In the genomic region with DNA sequence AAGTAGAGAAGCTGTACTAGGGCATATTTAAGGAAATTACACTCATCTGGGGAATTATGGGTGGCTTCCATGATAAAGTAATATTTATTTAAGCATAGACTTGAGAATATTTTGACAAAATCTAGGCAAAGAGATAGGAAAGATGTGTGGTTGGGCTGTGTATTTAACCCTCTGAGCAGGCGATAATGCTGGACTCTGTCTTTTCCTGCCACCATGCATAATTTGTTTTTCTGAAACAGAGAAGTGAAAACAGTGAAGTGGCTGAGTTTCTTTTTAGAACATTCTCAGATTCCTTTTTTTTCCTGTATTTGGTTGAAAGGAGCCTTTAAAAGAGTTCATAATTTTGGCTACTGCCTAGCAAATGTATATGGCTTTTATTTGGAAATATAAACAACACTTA, we compare ENCODE assay signal across 21 cellular contexts.
"Had no signal": no experiment of that assay in that cellular context is flagged by ENCODE, and none has a peak within 500 bp of the region (broad histone marks: within the 10 kb centered on the region; RNA-seq: fewer than 3 reads in every experiment).

No MANE protein-coding gene starts in this region.

- H3K27me3 ChIP-seq: esophagus squamous epithelium, gastroesophageal sphincter, neutrophil, right lobe of liver, suprapubic skin, tibial artery, upper lobe of left lung, uterus had no signal

- H3K4me1 ChIP-seq: esophagus squamous epithelium, gastroesophageal sphincter, left ventricle myocardium inferior, lower lobe of right lung, psoas muscle, right lobe of liver, suprapubic skin, upper lobe of left lung, uterus had no signal

- ATAC-seq: gastroesophageal sphincter; left cardiac atrium; lower lobe of right lung; psoas muscle; stimulated activated effector memory CD8-positive, alpha-beta T cell treated with anti-CD3 and anti-CD28 coated beads, Interleukin-12 subunit alpha, Interleukin-12 subunit beta, amount 100 ng/mL, for 72 hours; stimulated activated naive CD8-positive, alpha-beta T cell treated with anti-CD3 and anti-CD28 coated beads, Interleukin-15, Interleukin-2, amounts not matched to agents 100 U/mL and 50 U/mL, for 24 hours had no signal

- H3K36me3 ChIP-seq: esophagus squamous epithelium, gastroesophageal sphincter, left ventricle myocardium inferior, lower lobe of right lung, neutrophil, right lobe of liver, suprapubic skin, tibial artery, upper lobe of left lung, uterus had no signal

- H3K27ac ChIP-seq: esophagus squamous epithelium, gastroesophageal sphincter, left ventricle myocardium inferior, lower lobe of right lung, neutrophil, psoas muscle, right lobe of liver, suprapubic skin, tibial artery, upper lobe of left lung, uterus had no signal

- DNase-seq: dermis blood vessel endothelial cell; esophagus squamous epithelium; foreskin fibroblast; immature natural killer cell; left cardiac atrium; left ventricle myocardium inferior; lower lobe of right lung; naive B cell; psoas muscle; retina; right lobe of liver; stimulated activated CD4-positive, alpha-beta T cell treated with anti-CD3 and anti-CD28 coated beads, Interleukin-4, amount 100 ng/mL, for 1 hour; stimulated activated CD8-positive, alpha-beta memory T cell treated with anti-CD3 and anti-CD28 coated beads, Interleukin-4, amount 100 ng/mL, for 48 hours; stimulated activated naive CD8-positive, alpha-beta T cell treated with anti-CD3 and anti-CD28 coated beads, Interleukin-15, Interleukin-2, amounts not matched to agents 100 U/mL and 50 U/mL, for 24 hours; tibial artery; upper lobe of left lung; uterus had no signal

- H3K4me3 ChIP-seq: esophagus squamous epithelium, gastroesophageal sphincter, left ventricle myocardium inferior, lower lobe of right lung, psoas muscle, right lobe of liver, suprapubic skin, tibial artery, upper lobe of left lung, uterus had no signal

- H3K9me3 ChIP-seq: esophagus squamous epithelium, gastroesophageal sphincter, left ventricle myocardium inferior, lower lobe of right lung, neutrophil, psoas muscle, right lobe of liver, suprapubic skin, tibial artery, upper lobe of left lung, uterus had no signal
